7 cellular contexts compared by ENCODE assay signal in genomic region chr1:61049850-61050540, GRCh38. TPM values are rescaled to one million over a fixed set of nuclear protein-coding genes. Genes with fewer than 3 reads are reported as not detected.
DNase-seq lines count a peak whose midpoint lies in the region; ATAC-seq and TF ChIP-seq lines count a peak whose summit lies in the region.

No MANE protein-coding gene starts in this region.

- DNase-seq in NCI-H2227 (lab: John Stamatoyannopoulos, UW; ENCODE audit: unreplicated experiment) (peak; percentile 90), activated B cell treated with CpG ODN at 0.5 μM for 24 hours (peak; percentile 82), cardiac fibroblast (ENCODE audit: low read depth in 2 of 2) (peak; percentile 92), inferior parietal cortex (ENCODE audit: extremely low spot score) (peak; percentile 98), smooth muscle cell of the brain vasculature (ENCODE audit: low read depth, low spot score) (peak; percentile 62)

- H3K4me3 Mint-ChIP-seq in activated B cell treated with CpG ODN at 0.5 μM for 24 hours, result peak overlapping the region; percentile 82

- peak overlapping the region; percentile 69 to 77 for H3K4me3 ChIP-seq in cardiac fibroblast (replicated peaks in 1 of 2; ENCODE audit: low read depth in 2 of 2, low read length in 2 of 2)

- ATAC-seq in GM18502 (IDR thresholded peaks at IDR 0.05; ENCODE audit: poor library complexity, unreplicated experiment) (peak; percentile 81), HG03039 (IDR thresholded peaks at IDR 0.05; ENCODE audit: unreplicated experiment) (peak; percentile 66), activated B cell treated with CpG ODN at 0.5 μM for 24 hours (ENCODE audit: low read depth) (peak; percentile 87)

- no peak overlapping the region for H3K27ac Mint-ChIP-seq in activated B cell treated with CpG ODN at 0.5 μM for 24 hours

- intact Hi-C loops in activated B cell treated with CpG ODN at 0.5 μM for 24 hours (cut with micrococcal nuclease), result loop anchor here (1.0 to 2.0 kb wide), 5 partner anchors 27 to 802 kb away; no protein-coding TSS in a partner anchor

- TF ChIP-seq CTCF in activated B cell treated with CpG ODN at 0.5 μM for 24 hours (IDR thresholded peaks at IDR 0.05) (peak; percentile 36), cardiac fibroblast (IDR thresholded peaks at IDR 0.05; ENCODE audit: low read depth, low read length) (peak; percentile 94)

- H3K9me3 Mint-ChIP-seq in activated B cell treated with CpG ODN at 0.5 μM for 24 hours, result no peaks in the 10 kb centered on the region

- peaks cover 54% of the 10 kb centered on the region for H3K27me3 Mint-ChIP-seq in activated B cell treated with CpG ODN at 0.5 μM for 24 hours

- H3K4me1 Mint-ChIP-seq in activated B cell treated with CpG ODN at 0.5 μM for 24 hours, result peaks cover 29% of the 10 kb centered on the region

- CTCF ChIA-PET in activated B cell treated with CpG ODN at 0.5 μM for 24 hours (lab: Charles Lee), result interaction anchor here (0.6 to 3.4 kb wide), 28 partner anchors 9 to 1073 kb away, joined by 3 to 28 read pairs (median 4); no protein-coding TSS in a partner anchor

- POLR2A ChIA-PET in activated B cell treated with CpG ODN at 0.5 μM for 24 hours (lab: Charles Lee), result interaction anchor here (0.6 to 2.4 kb wide), 3 partner anchors 28 to 44 kb away, joined by 3 to 29 read pairs (median 6); no protein-coding TSS in a partner anchor

- no peaks in the 10 kb centered on the region for H3K36me3 Mint-ChIP-seq in activated B cell treated with CpG ODN at 0.5 μM for 24 hours (ENCODE audit: low read depth)

RNA-seq across cellular contexts. Expression of gene NFIA, which starts 32.4 kb away (rescaled TPM):
- total RNA-seq in activated B cell treated with CpG ODN at 0.5 μM for 24 hours, result 0.13 and 0.44 TPM in 2 replicates

Comparison
In these comparisons a context has a peak if more than half of its experiments do, and no peak if none do; other contexts are left out.
1. Peak in every context shown above with its lines: DNase-seq, ATAC-seq and H3K4me3 ChIP-seq.